In the genomic region with DNA sequence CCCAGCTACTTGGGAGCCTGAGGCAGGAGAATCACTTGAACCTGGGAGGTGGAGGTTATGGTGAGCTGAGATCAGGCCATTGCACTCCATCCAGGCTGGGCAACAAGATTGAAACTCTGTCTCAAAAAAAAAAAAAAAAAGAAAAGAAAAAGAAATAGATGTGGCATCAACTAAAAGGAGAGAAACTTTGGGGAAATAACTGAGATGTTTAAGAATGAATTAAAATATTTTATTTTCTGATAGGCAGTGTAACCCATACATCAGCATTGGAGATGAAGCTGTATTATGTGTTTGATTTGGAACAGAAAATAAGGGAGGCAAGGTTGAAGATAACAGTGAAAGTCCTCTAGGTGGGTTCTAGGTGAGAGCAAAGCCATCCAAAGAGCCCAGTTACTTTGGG, we compare ENCODE assay signal across 34 cellular contexts.
"Had no signal": no experiment of that assay in that cellular context is flagged by ENCODE, and none has a peak within 500 bp of the region (broad histone marks: within the 10 kb centered on the region; RNA-seq: fewer than 3 reads in every experiment).

No MANE protein-coding gene starts in this region.

- H3K4me2 ChIP-seq: KMS-11 had no signal

- H3K27ac ChIP-seq: KMS-11 had no signal

- DNase-seq: Karpas-422, Kasumi-1, MG63, MM.1S, MV-4-11, NCI-H1048, NCI-H1092, NCI-H1092 treated with DMSO at 0.1 percent for 48 hours, NCI-H1105, NCI-H1105 treated with DMSO at 0.1 percent for 48 hours, NCI-H1417, NCI-H1417 treated with DMSO at 0.1 percent for 48 hours, NCI-H1436, NCI-H1436 treated with DMSO at 0.1 percent for 48 hours, NCI-H146, NCI-H1694, NCI-H1694 treated with DMSO at 0.1 percent for 48 hours, NCI-H187, NCI-H187 treated with DMSO at 0.1 percent for 48 hours, NCI-H1930, NCI-H2029, NCI-H2029 treated with DMSO at 0.1 percent for 48 hours, NCI-H2081, NCI-H2081 treated with DMSO at 0.1 percent for 48 hours, NCI-H2107, NCI-H2171, NCI-H2171 treated with DMSO at 0.1 percent for 48 hours, NCI-H2227 treated with DMSO at 0.1 percent for 48 hours, NCI-H226, NCI-H345, NCI-H446, NCI-H446 treated with DMSO at 0.1 percent for 48 hours, NCI-H510A had no signal

- H3K36me3 ChIP-seq: MG63 had no signal

- H3K4me3 ChIP-seq: MG63 had no signal

- H3K27me3 ChIP-seq: MG63 had no signal

- H3K9ac ChIP-seq: KMS-11 had no signal
